In genomic region chr17:47955497-47956461, GRCh38 we compare ENCODE assay signal across 16 cellular contexts. TPM values are rescaled to one million over a fixed set of nuclear protein-coding genes. Genes with fewer than 3 reads are reported as not detected.
DNase-seq lines count a peak whose midpoint lies in the region; ATAC-seq, FAIRE-seq and TF ChIP-seq lines count a peak whose summit lies in the region.
"Had no signal": no experiment of that assay in that cellular context is flagged by ENCODE, and none has a peak within 500 bp of the region (broad histone marks: within the 10 kb centered on the region; RNA-seq: fewer than 3 reads in every experiment).

No MANE protein-coding gene starts in this region.

- no peaks in the 10 kb centered on the region for H3K9me3 ChIP-seq in HepG2 (ENCODE audit: low read length)
- H3K9me3 ChIP-seq in transverse colon: no peaks in the 10 kb centered on the region
- H3K9me3 ChIP-seq: spleen had no signal

- no peak for TF ChIP-seq RAD21 in HepG2 (CRISPR knock-in tag; IDR thresholded peaks at IDR 0.05)

- no peaks in the 10 kb centered on the region for H3K79me2 ChIP-seq in HepG2 (ENCODE audit: insufficient read depth, low read length)

- intact Hi-C loops in HepG2 (cut with micrococcal nuclease; ENCODE audit: unreplicated experiment): loop anchor here (2.0 kb wide), 1 partner anchor 15 kb away; the partner anchor contains the start of gene CDK5RAP3
- intact Hi-C loops in transverse colon (cut with DNase I; ENCODE audit: low total_unique reads): no loop called here

- TF ChIP-seq EP300 in HepG2 (IDR thresholded peaks at IDR 0.05; ENCODE audit: low read depth in 2 of 2, low read length in 2 of 2) (no peak), HepG2 (CRISPR knock-in tag; IDR thresholded peaks at IDR 0.05; ENCODE audit: borderline replicate concordance) (no peak), transverse colon (IDR thresholded peaks at IDR 0.05; ENCODE audit: low read depth) (no peak)

- POLR2A ChIA-PET in RWPE1 (lab: Yijun Ruan, JAX; ENCODE audit: low non-redundant PET) (interaction anchor here (0.6 kb wide), 1 partner anchor 16 kb away, joined by 6 read pairs; no protein-coding TSS in a partner anchor), HepG2 (lab: Yijun Ruan, JAX) (interaction anchor here (1.1 to 15.1 kb wide), 8 partner anchors 7 to 93 kb away, joined by 3 to 267 read pairs (median 16); partner anchors contain the start of genes CDK5RAP3, NFE2L1, PNPO and SP2)

- CTCF ChIA-PET in RWPE1 (lab: Yijun Ruan, JAX): interaction anchor here (0.6 to 0.7 kb wide), 3 partner anchors 84 to 309 kb away, joined by 3 to 4 read pairs (median 4); no protein-coding TSS in a partner anchor
- CTCF ChIA-PET in HepG2 (lab: Yijun Ruan, JAX; ENCODE audit: low intra/inter-chr PET ratio, low total read pairs): no interaction called here

- H4K20me1 ChIP-seq in HepG2 (ENCODE audit: insufficient read depth, low read length): no peaks in the 10 kb centered on the region

- in situ Hi-C loops in HepG2 (cut with HindIII; ENCODE audit: extremely low pct_ligation_motif_present, low pct_unique_long_range_greater_than_20kb) (no loop called here), transverse colon (cut with MboI; ENCODE audit: low pct_ligation_motif_present in 1 of 4, low pct_unique_long_range_greater_than_20kb in 1 of 4, low sequenced_read_pairs in 3 of 4) (loop anchor here in 1 of 4 donors (25.0 kb wide), 1 partner anchor 118 kb away; the partner anchor contains the start of genes LRRC46, MRPL10 and SCRN2)

- no peak overlapping the region for H2AFZ ChIP-seq in HepG2 (ENCODE audit: low read length)

- DNase-seq in NCI-H1436 (lab: John Stamatoyannopoulos, UW): peak; percentile 39
- DNase-seq in NCI-H1436 treated with DMSO at 0.1 percent for 48 hours (lab: John Stamatoyannopoulos, UW): no peak
- DNase-seq in RWPE1 (ENCODE audit: low spot score): no peak
- DNase-seq in HepG2 (ENCODE audit: low spot score): no peak
- DNase-seq in transverse colon: peak; percentile 77
- DNase-seq in retina: no peak
- no peak for DNase-seq in T-helper 1 cell
- no peak for DNase-seq in RKO (ENCODE audit: low spot score)
- DNase-seq: activated CD4-positive, alpha-beta T cell treated with anti-CD3 and anti-CD28 coated beads, Interleukin-2, amount 10 ng/mL, durations not matched to agents 7 days and 5 days; effector memory CD4-positive, alpha-beta T cell; spleen had no signal

- H3K4me2 ChIP-seq in HepG2 (ENCODE audit: low read depth, low read length): peak overlapping the region; percentile 81; the same call in 1 of the 2 replicates

- WGBS in HepG2 (ENCODE audit: low lambda C conversion rate): 89% methylated on average over 7 of the region's 7 CpGs
- WGBS in transverse colon (ENCODE audit: low coverage in 1 of 2), 2 donors: 32 to 44% methylated on average over 3 to 7 of the region's 7 CpGs

- no peak overlapping the region for H3K9ac ChIP-seq in HepG2 (ENCODE audit: insufficient read depth, low read depth, low read length)

- H3K4me3 ChIP-seq in HepG2 (replicated peaks in 1 of 3; ENCODE audit: insufficient read depth in 1 of 3, low read depth in 2 of 3, low read length in 3 of 3): no peak overlapping the region
- peak overlapping the region; percentile 24 to 65 (median 61) for H3K4me3 ChIP-seq in transverse colon
- H3K4me3 ChIP-seq: spleen had no signal

- H3K27me3 ChIP-seq in HepG2 (ENCODE audit: control insufficient read depth in 1 of 2, insufficient read depth in 2 of 2, low read length in 2 of 2) (peaks cover 0 to 2% of the 10 kb centered on the region in 2 experiments; a peak in 4 of 5 replicates), transverse colon (no peaks in the 10 kb centered on the region)
- H3K27me3 ChIP-seq: spleen had no signal

- no peak for ATAC-seq in HepG2

- no TSS peak for BruUV-seq in HepG2 (replicated peaks; lab: Mats Ljungman, UMichigan)

- no peak for FAIRE-seq in HepG2 (lab: Jason Lieb, UNC)
- FAIRE-seq: A204.1, astrocyte had no signal

- no peak for TF ChIP-seq CTCF in RWPE1 (conservative IDR thresholded peaks at IDR 0.05; ENCODE audit: low read depth)
- TF ChIP-seq CTCF in HepG2 (CRISPR knock-in tag; IDR thresholded peaks at IDR 0.05): no peak
- TF ChIP-seq CTCF in transverse colon (IDR thresholded peaks at IDR 0.05): no peak

- peaks cover 83% of the 10 kb centered on the region for H3K4me1 ChIP-seq in HepG2 (ENCODE audit: insufficient read depth, low read length)
- H3K4me1 ChIP-seq in transverse colon: peaks cover 1 to 50% (median 45%) of the 10 kb centered on the region in 4 donors
- H3K4me1 ChIP-seq: spleen had no signal

- H3K36me3 ChIP-seq in HepG2 (replicated peaks in 1 of 2; ENCODE audit: control insufficient read depth in 1 of 2, insufficient read depth in 2 of 2, low read length in 2 of 2): no peaks in the 10 kb centered on the region
- no peaks in the 10 kb centered on the region for H3K36me3 ChIP-seq in transverse colon

- TF ChIP-seq POLR2A in HepG2 (IDR thresholded peaks at IDR 0.05; ENCODE audit: insufficient read depth in 1 of 2, low read depth in 2 of 2, low read length in 2 of 2): no peak
- peak; percentile 76 for TF ChIP-seq POLR2A in transverse colon (IDR thresholded peaks at IDR 0.05)

- H3K27ac ChIP-seq in RWPE1: peak overlapping the region; percentile 60
- no peak overlapping the region for H3K27ac ChIP-seq in HepG2 (ENCODE audit: extremely low read length, insufficient read depth, low read length)
- H3K27ac ChIP-seq in transverse colon: peak overlapping the region; percentile 88 to 93 (median 90)
- H3K27ac ChIP-seq: spleen had no signal

RNA-seq across cellular contexts. Expression of gene PRR15L, which starts 1.9 kb away (rescaled TPM):
- total RNA-seq in HepG2 (2016; rRNA removed; fragmentation: Illumina TruSeq; extraction: Trizol) (2.0 and 2.4 TPM in 2 replicates), transverse colon (100 to 1,000 TPM; 111 to 230 (median 182) TPM)
- 0.40 and 0.62 TPM in 2 replicates for total RNA-seq in HepG2 (2016; cell fraction: cytosol; rRNA removed; fragmentation: Illumina TruSeq; extraction: Trizol; ENCODE audit: low read depth)
- total RNA-seq in HepG2 (2016; cell fraction: insoluble cytoplasmic fraction; rRNA removed; fragmentation: Illumina TruSeq; extraction: Trizol): 1.9 and 2.5 TPM in 2 replicates
- total RNA-seq in HepG2 (2016; cell fraction: membrane; rRNA removed; fragmentation: Illumina TruSeq; extraction: Trizol): 0.93 and 1.0 TPM in 2 replicates
- total RNA-seq in HepG2 (2016; cell fraction: nucleus; rRNA removed; fragmentation: Illumina TruSeq; extraction: Trizol): 0.65 and 0.88 TPM in 2 replicates
- 0.44 and 0.47 TPM in 2 replicates for polyA plus RNA-seq in HepG2 (2011; rRNA removed)
- 0.64 and 0.77 TPM in 2 replicates for polyA plus RNA-seq in HepG2 (2011; cell fraction: cytosol; rRNA removed)
- 0.37 and 0.81 TPM in 2 replicates for polyA plus RNA-seq in HepG2 (2011; cell fraction: nucleus; rRNA removed)
- 0.49 and 0.95 TPM in 2 replicates for polyA plus RNA-seq in HepG2 (2012)
- 0.11 and 0.28 TPM in 2 replicates for polyA plus RNA-seq in HepG2 (2016; cell fraction: cytosol; fragmentation: Illumina TruSeq; extraction: Trizol; ENCODE audit: low read depth)
- 2.2 TPM in 2 replicates for polyA plus RNA-seq in HepG2 (2016; cell fraction: insoluble cytoplasmic fraction; fragmentation: Illumina TruSeq; extraction: Trizol; ENCODE audit: low read depth)
- polyA plus RNA-seq in HepG2 (2016; cell fraction: membrane; fragmentation: Illumina TruSeq; extraction: Trizol; ENCODE audit: low read depth): 0.43 and 0.52 TPM in 2 replicates
- polyA plus RNA-seq in HepG2 (2016; cell fraction: nucleus; fragmentation: Illumina TruSeq; extraction: Trizol; ENCODE audit: insufficient read depth, low read depth): 1.1 and 1.2 TPM in 2 replicates
- polyA minus RNA-seq in HepG2 (2011; rRNA and poly(A)+ RNA removed; ENCODE audit: low replicate concordance): 1.4 TPM in 1 of 2 replicates, not detected in the other
- 0.40 and 0.44 TPM in 2 replicates for polyA minus RNA-seq in HepG2 (2011; cell fraction: cytosol; rRNA and poly(A)+ RNA removed)
- 0.62 TPM in 1 of 2 replicates, not detected in the other for polyA minus RNA-seq in HepG2 (2011; cell fraction: nucleus; rRNA and poly(A)+ RNA removed)
- total RNA-seq: activated CD4-positive, alpha-beta T cell treated with anti-CD3 and anti-CD28 coated beads, Interleukin-2, amount 10 ng/mL, durations not matched to agents 7 days and 5 days; activated T-helper 1 cell treated with anti-CD3 and anti-CD28 coated beads, Interleukin-12 subunit alpha, Interleukin-12 subunit beta, Interleukin-2, Interleukin-4 antibody, amounts not matched to agents 30 ng/mL and 10 ng/mL and 1 ng/mL, durations not matched to agents 14 hours and 24 hours and 36 hours; astrocyte; glomerular endothelial cell; neural crest cell; spleen had no signal

RNA-seq across cellular contexts. Expression of gene PNPO, which starts 14.4 kb away (rescaled TPM):
- total RNA-seq in HepG2 (2016; rRNA removed; fragmentation: Illumina TruSeq; extraction: Trizol) (63.3 and 110 TPM in 2 replicates), transverse colon (10 to 100 TPM in 3 of 4 donors, 1 to 10 TPM in 1; 7.4 to 83.8 (median 31.6) TPM)
- 8.6 and 9.4 TPM in 2 replicates for total RNA-seq in HepG2 (2016; cell fraction: cytosol; rRNA removed; fragmentation: Illumina TruSeq; extraction: Trizol; ENCODE audit: low read depth)
- 66.0 and 103 TPM in 2 replicates for total RNA-seq in HepG2 (2016; cell fraction: insoluble cytoplasmic fraction; rRNA removed; fragmentation: Illumina TruSeq; extraction: Trizol)
- total RNA-seq in HepG2 (2016; cell fraction: membrane; rRNA removed; fragmentation: Illumina TruSeq; extraction: Trizol): 30.0 and 31.1 TPM in 2 replicates
- total RNA-seq in HepG2 (2016; cell fraction: nucleus; rRNA removed; fragmentation: Illumina TruSeq; extraction: Trizol): 31.0 and 31.3 TPM in 2 replicates
- 47.9 and 48.1 TPM in 2 replicates for polyA plus RNA-seq in HepG2 (2011; rRNA removed)
- polyA plus RNA-seq in HepG2 (2011; cell fraction: cytosol; rRNA removed): 42.3 and 49.3 TPM in 2 replicates
- polyA plus RNA-seq in HepG2 (2011; cell fraction: nucleus; rRNA removed): 24.7 and 35.1 TPM in 2 replicates
- 19.7 and 25.0 TPM in 2 replicates for polyA plus RNA-seq in HepG2 (2012)
- polyA plus RNA-seq in HepG2 (2016; cell fraction: cytosol; fragmentation: Illumina TruSeq; extraction: Trizol; ENCODE audit: low read depth): 4.4 and 5.2 TPM in 2 replicates
- 60.3 and 63.0 TPM in 2 replicates for polyA plus RNA-seq in HepG2 (2016; cell fraction: insoluble cytoplasmic fraction; fragmentation: Illumina TruSeq; extraction: Trizol; ENCODE audit: low read depth)
- polyA plus RNA-seq in HepG2 (2016; cell fraction: membrane; fragmentation: Illumina TruSeq; extraction: Trizol; ENCODE audit: low read depth): 18.9 and 19.7 TPM in 2 replicates
- polyA plus RNA-seq in HepG2 (2016; cell fraction: nucleus; fragmentation: Illumina TruSeq; extraction: Trizol; ENCODE audit: insufficient read depth, low read depth): 38.2 and 38.8 TPM in 2 replicates
- 64.3 and 90.4 TPM in 2 replicates for polyA minus RNA-seq in HepG2 (2011; rRNA and poly(A)+ RNA removed; ENCODE audit: low replicate concordance)
- 33.1 and 41.3 TPM in 2 replicates for polyA minus RNA-seq in HepG2 (2011; cell fraction: cytosol; rRNA and poly(A)+ RNA removed)
- polyA minus RNA-seq in HepG2 (2011; cell fraction: nucleus; rRNA and poly(A)+ RNA removed): 24.2 and 35.4 TPM in 2 replicates

RNA-seq across cellular contexts. Expression of gene CDK5RAP3, which starts 15.1 kb away (rescaled TPM):
- 86.8 and 128 TPM in 2 replicates for total RNA-seq in HepG2 (2016; rRNA removed; fragmentation: Illumina TruSeq; extraction: Trizol)
- total RNA-seq in HepG2 (2016; cell fraction: cytosol; rRNA removed; fragmentation: Illumina TruSeq; extraction: Trizol; ENCODE audit: low read depth): 13.1 and 20.6 TPM in 2 replicates
- 90.9 and 132 TPM in 2 replicates for total RNA-seq in HepG2 (2016; cell fraction: insoluble cytoplasmic fraction; rRNA removed; fragmentation: Illumina TruSeq; extraction: Trizol)
- total RNA-seq in HepG2 (2016; cell fraction: membrane; rRNA removed; fragmentation: Illumina TruSeq; extraction: Trizol): 26.2 and 30.9 TPM in 2 replicates
- 159 and 187 TPM in 2 replicates for total RNA-seq in HepG2 (2016; cell fraction: nucleus; rRNA removed; fragmentation: Illumina TruSeq; extraction: Trizol)
- 154 and 183 TPM in 2 replicates for polyA plus RNA-seq in HepG2 (2011; rRNA removed)
- polyA plus RNA-seq in HepG2 (2011; cell fraction: cytosol; rRNA removed): 59.3 and 67.0 TPM in 2 replicates
- polyA plus RNA-seq in HepG2 (2011; cell fraction: nucleus; rRNA removed): 2,013 and 2,090 TPM in 2 replicates
- polyA plus RNA-seq in HepG2 (2012): 136 and 152 TPM in 2 replicates
- polyA plus RNA-seq in HepG2 (2016; cell fraction: cytosol; fragmentation: Illumina TruSeq; extraction: Trizol; ENCODE audit: low read depth): 10.8 and 13.3 TPM in 2 replicates
- 72.7 and 80.7 TPM in 2 replicates for polyA plus RNA-seq in HepG2 (2016; cell fraction: insoluble cytoplasmic fraction; fragmentation: Illumina TruSeq; extraction: Trizol; ENCODE audit: low read depth)
- polyA plus RNA-seq in HepG2 (2016; cell fraction: membrane; fragmentation: Illumina TruSeq; extraction: Trizol; ENCODE audit: low read depth): 16.6 and 19.4 TPM in 2 replicates
- 373 and 385 TPM in 2 replicates for polyA plus RNA-seq in HepG2 (2016; cell fraction: nucleus; fragmentation: Illumina TruSeq; extraction: Trizol; ENCODE audit: insufficient read depth, low read depth)
- polyA minus RNA-seq in HepG2 (2011; rRNA and poly(A)+ RNA removed; ENCODE audit: low replicate concordance): 116 and 143 TPM in 2 replicates
- polyA minus RNA-seq in HepG2 (2011; cell fraction: cytosol; rRNA and poly(A)+ RNA removed): 25.7 and 29.3 TPM in 2 replicates
- polyA minus RNA-seq in HepG2 (2011; cell fraction: nucleus; rRNA and poly(A)+ RNA removed): 252 and 268 TPM in 2 replicates
- total RNA-seq in transverse colon: 100 to 1,000 TPM; 159 to 540 (median 296) TPM

RNA-seq across cellular contexts. Expression of gene SP2, which starts 59.7 kb away (rescaled TPM):
- total RNA-seq in HepG2 (2016; rRNA removed; fragmentation: Illumina TruSeq; extraction: Trizol): 1.4 and 1.5 TPM in 2 replicates
- 0.44 and 0.71 TPM in 2 replicates for total RNA-seq in HepG2 (2016; cell fraction: cytosol; rRNA removed; fragmentation: Illumina TruSeq; extraction: Trizol; ENCODE audit: low read depth)
- 1.1 and 1.3 TPM in 2 replicates for total RNA-seq in HepG2 (2016; cell fraction: insoluble cytoplasmic fraction; rRNA removed; fragmentation: Illumina TruSeq; extraction: Trizol)
- total RNA-seq in HepG2 (2016; cell fraction: membrane; rRNA removed; fragmentation: Illumina TruSeq; extraction: Trizol): 2.2 and 2.7 TPM in 2 replicates
- total RNA-seq in HepG2 (2016; cell fraction: nucleus; rRNA removed; fragmentation: Illumina TruSeq; extraction: Trizol): 1.6 and 2.4 TPM in 2 replicates
- polyA plus RNA-seq in HepG2 (2011; rRNA removed): 4.2 and 4.8 TPM in 2 replicates
- 1.9 and 2.3 TPM in 2 replicates for polyA plus RNA-seq in HepG2 (2011; cell fraction: cytosol; rRNA removed)
- 13.9 and 14.8 TPM in 2 replicates for polyA plus RNA-seq in HepG2 (2011; cell fraction: nucleus; rRNA removed)
- 10.5 and 11.9 TPM in 2 replicates for polyA plus RNA-seq in HepG2 (2012)
- polyA plus RNA-seq in HepG2 (2016; cell fraction: cytosol; fragmentation: Illumina TruSeq; extraction: Trizol; ENCODE audit: low read depth): 1.5 and 1.9 TPM in 2 replicates
- polyA plus RNA-seq in HepG2 (2016; cell fraction: insoluble cytoplasmic fraction; fragmentation: Illumina TruSeq; extraction: Trizol; ENCODE audit: low read depth): 6.9 and 11.6 TPM in 2 replicates
- polyA plus RNA-seq in HepG2 (2016; cell fraction: membrane; fragmentation: Illumina TruSeq; extraction: Trizol; ENCODE audit: low read depth): 4.2 and 5.0 TPM in 2 replicates
- polyA plus RNA-seq in HepG2 (2016; cell fraction: nucleus; fragmentation: Illumina TruSeq; extraction: Trizol; ENCODE audit: insufficient read depth, low read depth): 12.2 and 15.0 TPM in 2 replicates
- 4.3 and 7.9 TPM in 2 replicates for polyA minus RNA-seq in HepG2 (2011; rRNA and poly(A)+ RNA removed; ENCODE audit: low replicate concordance)
- polyA minus RNA-seq in HepG2 (2011; cell fraction: cytosol; rRNA and poly(A)+ RNA removed): 2.9 and 5.7 TPM in 2 replicates
- polyA minus RNA-seq in HepG2 (2011; cell fraction: nucleus; rRNA and poly(A)+ RNA removed): 3.1 and 3.5 TPM in 2 replicates
- total RNA-seq in transverse colon: 10 to 100 TPM in 3 of 4 donors, 1 to 10 TPM in 1; 8.3 to 22.1 (median 17.4) TPM

Comparison
In these comparisons a context has a peak if more than half of its experiments do, and no peak if none do; other contexts are left out.
1. DNase-seq: peak in NCI-H1436 (single experiment) and transverse colon (single experiment); none in NCI-H1436 treated with DMSO at 0.1 percent for 48 hours (single experiment), RWPE1 (single experiment), HepG2 (single experiment), retina (single experiment), T-helper 1 cell (0 of 5) and RKO (single experiment).
2. H3K4me3 ChIP-seq: peak in transverse colon (4 of 4); none in HepG2 (0 of 3).
3. RNA of gene PRR15L, which starts 1.9 kb away (total RNA-seq): 111 to 230 TPM in transverse colon; 0.40 to 2.5 TPM in HepG2; every median in the first group is over 10 times any median in the second.